In genomic region chr19:12794196-12794921, GRCh38 we compare ENCODE assay signal across 8 cellular contexts.
A peak's percentile ranks its signal among the peaks of the same experiment; 100 is the strongest.
DNase-seq lines count a peak whose midpoint lies in the region; ATAC-seq and TF ChIP-seq lines count a peak whose summit lies in the region.

No MANE protein-coding gene starts in this region.

- TF ChIP-seq CTCF in WI38 (IDR thresholded peaks at IDR 0.05; ENCODE audit: low read depth, low read length) = no peak

- no peaks in the 10 kb centered on the region for H3K36me3 ChIP-seq in iPS DF 6.9 (ENCODE audit: control insufficient read depth, insufficient read depth, low read length)

- no CpG with 5 or more reads among the region's 6 CpGs for WGBS in iPS DF 6.9 (ENCODE audit: insufficient coverage, insufficient read length)

- H3K9me3 Mint-ChIP-seq in stimulated activated naive CD8-positive, alpha-beta T cell treated with anti-CD3 and anti-CD28 coated beads, Interleukin-15, amount 100 ng/mL, for 72 hours = no peaks in the 10 kb centered on the region

- DNase-seq in NCI-H1092 treated with DMSO at 0.1 percent for 48 hours (lab: John Stamatoyannopoulos, UW) (peak; percentile 53), NCI-H1092 (lab: John Stamatoyannopoulos, UW) (no peak), iPS DF 6.9 (ENCODE audit: low read depth, low spot score) (no peak), amygdala (lab: John Stamatoyannopoulos, UW) (no peak)
- no peak for DNase-seq in stimulated activated naive CD8-positive, alpha-beta T cell treated with anti-CD3 and anti-CD28 coated beads, Interleukin-15, amount 100 ng/mL, for 72 hours

- peak overlapping the region; percentile 91 for H3K4me3 ChIP-seq in WI38 (ENCODE audit: low read depth, low read length)
- peak overlapping the region; percentile 45; the same call in 1 of the 2 replicates for H3K4me3 ChIP-seq in iPS DF 6.9 (ENCODE audit: low read length)

- no peaks in the 10 kb centered on the region for H3K27me3 Mint-ChIP-seq in stimulated activated naive CD8-positive, alpha-beta T cell treated with anti-CD3 and anti-CD28 coated beads, Interleukin-15, amount 100 ng/mL, for 72 hours

- H3K27ac ChIP-seq in iPS DF 6.9 (ENCODE audit: low read length) = no peak overlapping the region

- H3K9me3 ChIP-seq in iPS DF 6.9 (ENCODE audit: control insufficient read depth, insufficient read depth, low read length) = no peaks in the 10 kb centered on the region

- H3K4me1 Mint-ChIP-seq in stimulated activated naive CD8-positive, alpha-beta T cell treated with anti-CD3 and anti-CD28 coated beads, Interleukin-15, amount 100 ng/mL, for 72 hours = peaks cover 29% of the 10 kb centered on the region

- peak overlapping the region; percentile 90 to 91 for H3K4me3 Mint-ChIP-seq in stimulated activated naive CD8-positive, alpha-beta T cell treated with anti-CD3 and anti-CD28 coated beads, Interleukin-15, amount 100 ng/mL, for 72 hours

- H3K27ac Mint-ChIP-seq in stimulated activated naive CD8-positive, alpha-beta T cell treated with anti-CD3 and anti-CD28 coated beads, Interleukin-15, amount 100 ng/mL, for 72 hours = peak overlapping the region; percentile 97 to 100

- H3K4me1 ChIP-seq in iPS DF 6.9 (ENCODE audit: control insufficient read depth, insufficient read depth, low read length) = peaks cover 5% of the 10 kb centered on the region; the same call in 1 of the 2 replicates

- no peaks in the 10 kb centered on the region for H3K27me3 ChIP-seq in iPS DF 6.9 (ENCODE audit: control insufficient read depth, insufficient read depth, low read length)

- no peak for ATAC-seq in stimulated activated naive CD8-positive, alpha-beta T cell treated with anti-CD3 and anti-CD28 coated beads, Interleukin-15, amount 100 ng/mL, for 72 hours
- no peak for ATAC-seq in HG02870 (IDR thresholded peaks at IDR 0.05; ENCODE audit: unreplicated experiment)
- ATAC-seq in GM21786 (IDR thresholded peaks at IDR 0.05; ENCODE audit: unreplicated experiment) = no peak
